In the genomic region with DNA sequence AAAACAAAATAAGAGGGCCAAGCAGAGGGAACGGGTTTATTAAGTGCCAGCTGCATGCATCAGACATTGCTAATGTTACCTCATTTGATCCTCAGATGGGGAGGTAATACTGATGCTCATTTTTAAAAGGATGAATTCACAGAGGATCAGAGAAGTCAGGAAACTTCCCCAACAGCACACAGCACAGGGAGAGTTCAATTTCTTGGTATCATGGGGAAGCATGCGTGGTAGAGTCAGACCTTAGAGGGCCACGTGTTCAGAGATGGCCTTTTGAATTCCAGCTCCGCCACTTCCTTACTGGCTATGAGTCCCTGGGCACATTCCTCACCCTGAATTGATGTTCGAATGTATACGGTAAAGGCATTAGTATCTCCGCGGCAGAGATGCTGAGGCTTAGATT, we compare ENCODE assay signal across 23 cellular contexts.
"Had no signal": no experiment of that assay in that cellular context is flagged by ENCODE, and none has a peak within 500 bp of the region (broad histone marks: within the 10 kb centered on the region; RNA-seq: fewer than 3 reads in every experiment).

No MANE protein-coding gene starts in this region.

- DNase-seq: islet precursor cell; left ventricle myocardium inferior; mesendoderm; naive B cell; natural killer cell; ovary; stimulated activated CD4-positive, alpha-beta T cell treated with anti-CD3 and anti-CD28 coated beads, Interleukin-12 subunit alpha, Interleukin-12 subunit beta, amount 100 ng/mL, for 4 hours; stimulated activated CD4-positive, alpha-beta T cell treated with anti-CD3 and anti-CD28 coated beads, Interleukin-15, amount 100 ng/mL, for 24 hours; stimulated activated CD4-positive, alpha-beta T cell treated with anti-CD3 and anti-CD28 coated beads, Interleukin-2, amount 100 ng/mL, for 24 hours; stimulated activated CD4-positive, alpha-beta T cell treated with anti-CD3 and anti-CD28 coated beads, Interleukin-4, amount 100 ng/mL, for 1 hour; stimulated activated naive B cell treated with anti-CD40 and anti-IgM and Interleukin-4, amounts not matched to agents 10 μg/mL and 1 μg/mL and 100 μg/mL, for 72 hours; tibial artery; uterus had no signal

- H3K27ac ChIP-seq: hepatocyte, left ventricle myocardium inferior, ovary, right atrium auricular region, skin epidermis, suprapubic skin, thoracic aorta, tibial artery, uterus had no signal

- ATAC-seq: natural killer cell; sciatic nerve; stimulated activated naive B cell treated with anti-CD40 and anti-IgM and Interleukin-4, amounts not matched to agents 10 μg/mL and 1 μg/mL and 100 μg/mL, for 72 hours had no signal

- H3K27ac Mint-ChIP-seq: mesothelial cell of epicardium; naive B cell; natural killer cell; progenitor cell of endocrine pancreas; stimulated activated naive B cell treated with anti-CD40 and anti-IgM and Interleukin-4, amounts not matched to agents 10 μg/mL and 1 μg/mL and 100 μg/mL, for 72 hours; stimulated activated naive CD8-positive, alpha-beta T cell treated with anti-CD3 and anti-CD28 coated beads, Interleukin-15, Interleukin-2, amounts not matched to agents 100 ng/mL and 50 ng/mL, for 24 hours had no signal

- H3K4me3 ChIP-seq: hepatocyte, left ventricle myocardium inferior, lung, ovary, right atrium auricular region, skin epidermis, suprapubic skin, tibial artery, uterus had no signal

- H3K4me1 ChIP-seq: right atrium auricular region, uterus had no signal

- H3K9me3 Mint-ChIP-seq: mesothelial cell of epicardium had no signal

- H2AFZ ChIP-seq: hepatocyte had no signal

- H3K27me3 ChIP-seq: hepatocyte, ovary, right atrium auricular region, suprapubic skin, tibial artery, uterus had no signal

- H3K36me3 ChIP-seq: left ventricle myocardium inferior, ovary, right atrium auricular region, suprapubic skin, thoracic aorta, tibial artery, uterus had no signal

- H3K4me3 Mint-ChIP-seq: mesothelial cell of epicardium; naive B cell; natural killer cell; stimulated activated naive B cell treated with anti-CD40 and anti-IgM and Interleukin-4, amounts not matched to agents 10 μg/mL and 1 μg/mL and 100 μg/mL, for 72 hours; stimulated activated naive CD8-positive, alpha-beta T cell treated with anti-CD3 and anti-CD28 coated beads, Interleukin-15, Interleukin-2, amounts not matched to agents 100 ng/mL and 50 ng/mL, for 24 hours had no signal

- H3K27me3 Mint-ChIP-seq: progenitor cell of endocrine pancreas; stimulated activated naive CD8-positive, alpha-beta T cell treated with anti-CD3 and anti-CD28 coated beads, Interleukin-15, Interleukin-2, amounts not matched to agents 100 ng/mL and 50 ng/mL, for 24 hours had no signal

- H3K9me3 ChIP-seq: left ventricle myocardium inferior, ovary, right atrium auricular region, suprapubic skin, thoracic aorta, tibial artery, uterus had no signal

- H3K36me3 Mint-ChIP-seq: naive B cell; natural killer cell; stimulated activated naive B cell treated with anti-CD40 and anti-IgM and Interleukin-4, amounts not matched to agents 10 μg/mL and 1 μg/mL and 100 μg/mL, for 72 hours had no signal

- H3K4me1 Mint-ChIP-seq: mesothelial cell of epicardium; naive B cell; natural killer cell; stimulated activated naive B cell treated with anti-CD40 and anti-IgM and Interleukin-4, amounts not matched to agents 10 μg/mL and 1 μg/mL and 100 μg/mL, for 72 hours had no signal
